Comparison of ENCODE assay signal across 8 cellular contexts in the genomic region with DNA sequence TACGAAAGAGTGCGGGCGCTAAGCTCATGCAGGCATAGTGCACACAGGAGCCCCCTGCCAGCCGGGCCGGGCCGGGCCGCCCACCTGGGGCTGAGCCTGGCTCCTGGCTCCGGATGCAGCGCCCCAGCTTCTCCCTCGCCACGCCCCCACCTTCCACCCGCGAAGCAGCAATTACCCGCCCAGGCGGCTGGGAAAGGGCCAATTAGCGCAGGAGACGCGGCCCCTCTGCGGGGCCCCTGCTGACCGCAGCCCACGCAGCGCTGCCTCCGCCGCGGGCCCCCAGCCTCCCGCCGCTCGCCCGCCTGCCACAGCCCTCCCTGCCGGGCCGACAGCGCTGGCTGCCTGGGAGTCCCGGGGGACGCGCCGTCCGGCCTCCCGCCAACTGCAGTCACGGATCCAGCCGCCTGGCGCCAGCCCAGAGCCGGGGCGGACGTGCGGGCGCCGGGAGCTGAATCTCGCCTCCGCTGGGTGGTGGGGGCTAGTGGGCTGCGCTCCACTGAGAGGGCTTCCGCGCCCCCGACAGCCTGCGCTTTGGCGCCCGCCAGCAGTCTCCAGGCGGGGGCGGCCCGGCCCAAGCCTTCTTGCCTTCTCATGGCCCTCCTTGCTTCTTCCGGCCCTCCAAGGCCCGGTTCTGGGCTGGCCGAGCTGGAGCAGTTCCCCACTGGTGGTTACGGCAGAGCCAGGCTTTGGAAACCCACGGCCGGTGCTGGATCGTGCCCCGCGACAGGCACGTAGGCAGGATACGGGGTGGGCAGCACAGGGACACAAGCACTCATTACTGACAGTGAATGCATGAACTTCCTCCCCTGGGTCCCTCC. TPM values are rescaled to one million over a fixed set of nuclear protein-coding genes. Genes with fewer than 3 reads are reported as not detected.
DNase-seq lines count a peak whose midpoint lies in the region; ATAC-seq and TF ChIP-seq lines count a peak whose summit lies in the region.

No MANE protein-coding gene starts in this region.

- H3K4me2 ChIP-seq in GM23248 (ENCODE audit: unreplicated experiment): peak overlapping the region; percentile 83

- H3K36me3 ChIP-seq in GM23248 (ENCODE audit: low read depth): no peaks in the 10 kb centered on the region

- H3K9me3 ChIP-seq in GM23248 (ENCODE audit: low read depth): no peaks in the 10 kb centered on the region

- no peak for DNase-seq in CD14-positive monocyte (ENCODE audit: low spot score)
- DNase-seq in GM23248: peak; percentile 84
- DNase-seq in NOMO-1 treated with DMSO at 0.1 percent for 48 hours (lab: John Stamatoyannopoulos, UW; ENCODE audit: unreplicated experiment): peak; percentile 18
- peak; percentile 83 for DNase-seq in activated T-helper 1 cell treated with anti-CD3 and anti-CD28 coated beads, Interleukin-12 subunit alpha, Interleukin-12 subunit beta, Interleukin-2, Interleukin-4 antibody, amounts not matched to agents 30 ng/mL and 10 ng/mL and 1 ng/mL, durations not matched to agents 14 hours and 24 hours and 36 hours (ENCODE audit: low spot score)
- DNase-seq in fibroblast of peridontal ligament (ENCODE audit: extremely low read depth): peak; percentile 56
- peak; percentile 47 for DNase-seq in natural killer cell
- peak; percentile 74 for DNase-seq in stimulated activated naive CD4-positive, alpha-beta T cell treated with Interleukin-2 at 50 U/mL for 16 hours (lab: John Stamatoyannopoulos, UW)

- in situ Hi-C loops in GM23248 (cut with MboI): no loop called here

- peaks cover 45 to 54% (median 49%) of the 10 kb centered on the region in 3 donors for H3K27me3 Mint-ChIP-seq in CD14-positive monocyte (ENCODE audit: low read depth in 3 of 3)
- H3K27me3 Mint-ChIP-seq in activated T-helper 1 cell treated with anti-CD3 and anti-CD28 coated beads, Interleukin-12 subunit alpha, Interleukin-12 subunit beta, Interleukin-2, Interleukin-4 antibody, amounts not matched to agents 30 ng/mL and 10 ng/mL and 1 ng/mL, durations not matched to agents 14 hours and 24 hours and 36 hours (ENCODE audit: insufficient read depth): peaks cover 1% of the 10 kb centered on the region
- peaks cover 0 to 17% of the 10 kb centered on the region in 2 donors for H3K27me3 Mint-ChIP-seq in natural killer cell (ENCODE audit: low read depth in 2 of 2)

- peaks cover 10% of the 10 kb centered on the region for H3K4me1 Mint-ChIP-seq in CD14-positive monocyte
- peaks cover 48% of the 10 kb centered on the region for H3K4me1 Mint-ChIP-seq in activated T-helper 1 cell treated with anti-CD3 and anti-CD28 coated beads, Interleukin-12 subunit alpha, Interleukin-12 subunit beta, Interleukin-2, Interleukin-4 antibody, amounts not matched to agents 30 ng/mL and 10 ng/mL and 1 ng/mL, durations not matched to agents 14 hours and 24 hours and 36 hours (ENCODE audit: low read depth)
- peaks cover 0 to 3% of the 10 kb centered on the region in 2 donors for H3K4me1 Mint-ChIP-seq in natural killer cell

- H3K9ac ChIP-seq in GM23248: peak overlapping the region; percentile 65

- no peaks in the 10 kb centered on the region for H3K9me2 ChIP-seq in GM23248 (ENCODE audit: insufficient read depth)

- H3F3A ChIP-seq in GM23248 (ENCODE audit: insufficient read depth): peaks cover 8% of the 10 kb centered on the region; the same call in 1 of the 2 replicates

- no peaks in the 10 kb centered on the region for H3K79me2 ChIP-seq in GM23248 (ENCODE audit: insufficient read depth)

- H3K27ac Mint-ChIP-seq in CD14-positive monocyte (no peak overlapping the region), natural killer cell (no peak overlapping the region)
- peak overlapping the region; percentile 93 for H3K27ac Mint-ChIP-seq in activated T-helper 1 cell treated with anti-CD3 and anti-CD28 coated beads, Interleukin-12 subunit alpha, Interleukin-12 subunit beta, Interleukin-2, Interleukin-4 antibody, amounts not matched to agents 30 ng/mL and 10 ng/mL and 1 ng/mL, durations not matched to agents 14 hours and 24 hours and 36 hours

- H3K27me3 ChIP-seq in GM23248 (replicated peaks; ENCODE audit: insufficient read depth): no peaks in the 10 kb centered on the region

- H3K4me1 ChIP-seq in GM23248 (ENCODE audit: insufficient read depth): no peaks in the 10 kb centered on the region

- H2AFZ ChIP-seq in GM23248: peak overlapping the region; percentile 86

- H3K36me3 Mint-ChIP-seq in CD14-positive monocyte (peaks cover 0 to 3% of the 10 kb centered on the region in 2 donors), natural killer cell (no peaks in the 10 kb centered on the region)
- H3K36me3 Mint-ChIP-seq in activated T-helper 1 cell treated with anti-CD3 and anti-CD28 coated beads, Interleukin-12 subunit alpha, Interleukin-12 subunit beta, Interleukin-2, Interleukin-4 antibody, amounts not matched to agents 30 ng/mL and 10 ng/mL and 1 ng/mL, durations not matched to agents 14 hours and 24 hours and 36 hours (ENCODE audit: low read depth): peaks cover 9% of the 10 kb centered on the region

- intact Hi-C loops in CD14-positive monocyte (cut with micrococcal nuclease): no loop called here
- intact Hi-C loops in activated T-helper 1 cell treated with anti-CD3 and anti-CD28 coated beads, Interleukin-12 subunit alpha, Interleukin-12 subunit beta, Interleukin-2, Interleukin-4 antibody, amounts not matched to agents 30 ng/mL and 10 ng/mL and 1 ng/mL, durations not matched to agents 14 hours and 24 hours and 36 hours (cut with micrococcal nuclease): loop anchor here (1.0 kb wide), 4 partner anchors 13 to 60 kb away; no protein-coding TSS in a partner anchor
- intact Hi-C loops in natural killer cell (cut with micrococcal nuclease): loop anchor here (10.0 kb wide), 1 partner anchor 91 kb away; the partner anchor contains the start of gene PHAF1

- no peak overlapping the region for H3K27ac ChIP-seq in GM23248

- ATAC-seq in natural killer cell (peak; percentile 60 to 73 (median 72)), HG02973 (IDR thresholded peaks at IDR 0.05; ENCODE audit: unreplicated experiment) (no peak)

- H3K9me3 Mint-ChIP-seq in CD14-positive monocyte (peaks cover 0 to 7% (median 2%) of the 10 kb centered on the region in 7 donors), natural killer cell (no peaks in the 10 kb centered on the region)
- no peaks in the 10 kb centered on the region for H3K9me3 Mint-ChIP-seq in activated T-helper 1 cell treated with anti-CD3 and anti-CD28 coated beads, Interleukin-12 subunit alpha, Interleukin-12 subunit beta, Interleukin-2, Interleukin-4 antibody, amounts not matched to agents 30 ng/mL and 10 ng/mL and 1 ng/mL, durations not matched to agents 14 hours and 24 hours and 36 hours

- H3K4me3 Mint-ChIP-seq in CD14-positive monocyte (peak overlapping the region; percentile 76 to 90), natural killer cell (peak overlapping the region; percentile 82)
- peak overlapping the region; percentile 84 for H3K4me3 Mint-ChIP-seq in activated T-helper 1 cell treated with anti-CD3 and anti-CD28 coated beads, Interleukin-12 subunit alpha, Interleukin-12 subunit beta, Interleukin-2, Interleukin-4 antibody, amounts not matched to agents 30 ng/mL and 10 ng/mL and 1 ng/mL, durations not matched to agents 14 hours and 24 hours and 36 hours

- TF ChIP-seq CTCF in CD14-positive monocyte (IDR thresholded peaks at IDR 0.05): peak; percentile 41
- peak; percentile 23 for TF ChIP-seq CTCF in natural killer cell (IDR thresholded peaks at IDR 0.05)

- WGBS in GM23248 (ENCODE audit: low coverage in 1 of 2, low lambda C conversion rate in 2 of 2, missing lambda C conversion rate in 2 of 2), 2 experiments: 0 to 3% methylated on average over 49 to 59 of the region's 70 CpGs

- H4K20me1 ChIP-seq in GM23248 (ENCODE audit: insufficient read depth): no peaks in the 10 kb centered on the region

- peak overlapping the region; percentile 70 for H3K4me3 ChIP-seq in GM23248

RNA-seq across cellular contexts. Expression of gene CBFB, which starts 14.9 kb away (rescaled TPM):
- polyA plus RNA-seq in CD14-positive monocyte (10 to 100 TPM; 28.3 to 45.4 TPM), GM23248 (2016; fragmentation: Nextera tagmentation; extraction: Ambion mirVana) (52.3 and 56.1 TPM in 2 replicates)
- total RNA-seq in GM23248 (2014; rRNA removed; shearing (Covaris generic)): 53.3 and 63.2 TPM in 2 replicates
- 171 and 175 TPM in 2 replicates for total RNA-seq in activated T-helper 1 cell treated with anti-CD3 and anti-CD28 coated beads, Interleukin-12 subunit alpha, Interleukin-12 subunit beta, Interleukin-2, Interleukin-4 antibody, amounts not matched to agents 30 ng/mL and 10 ng/mL and 1 ng/mL, durations not matched to agents 14 hours and 24 hours and 36 hours
- 100 to 1,000 TPM in 1 of 3 donors, 10 to 100 TPM in 2; 96.1 to 102 (median 97.2) TPM for total RNA-seq in natural killer cell

RNA-seq across cellular contexts. Expression of gene CES4A, which starts 25.6 kb away (rescaled TPM):
- 1 to 10 TPM; 3.3 to 4.1 TPM for polyA plus RNA-seq in CD14-positive monocyte
- 4.6 and 5.0 TPM in 2 replicates for total RNA-seq in GM23248 (2014; rRNA removed; shearing (Covaris generic))
- polyA plus RNA-seq in GM23248 (2016; fragmentation: Nextera tagmentation; extraction: Ambion mirVana): 2.6 and 4.5 TPM in 2 replicates
- total RNA-seq in activated T-helper 1 cell treated with anti-CD3 and anti-CD28 coated beads, Interleukin-12 subunit alpha, Interleukin-12 subunit beta, Interleukin-2, Interleukin-4 antibody, amounts not matched to agents 30 ng/mL and 10 ng/mL and 1 ng/mL, durations not matched to agents 14 hours and 24 hours and 36 hours: 33.2 and 34.2 TPM in 2 replicates
- 1 to 10 TPM; 7.5 to 9.0 (median 8.8) TPM for total RNA-seq in natural killer cell

RNA-seq across cellular contexts. Expression of gene CES3, which starts 53.0 kb away (rescaled TPM):
- polyA plus RNA-seq in CD14-positive monocyte (not detected), GM23248 (2016; fragmentation: Nextera tagmentation; extraction: Ambion mirVana) (not detected in 2 replicates)
- total RNA-seq in GM23248 (2014; rRNA removed; shearing (Covaris generic)): not detected in 2 replicates
- 5.6 and 7.3 TPM in 2 replicates for total RNA-seq in activated T-helper 1 cell treated with anti-CD3 and anti-CD28 coated beads, Interleukin-12 subunit alpha, Interleukin-12 subunit beta, Interleukin-2, Interleukin-4 antibody, amounts not matched to agents 30 ng/mL and 10 ng/mL and 1 ng/mL, durations not matched to agents 14 hours and 24 hours and 36 hours
- under 1 TPM; 0.19 to 0.95 (median 0.27) TPM for total RNA-seq in natural killer cell

Comparison
In these comparisons a context has a peak if more than half of its experiments do, and no peak if none do; other contexts are left out.
1. intact Hi-C loops: an anchor here in activated T-helper 1 cell treated with anti-CD3 and anti-CD28 coated beads, Interleukin-12 subunit alpha, Interleukin-12 subunit beta, Interleukin-2, Interleukin-4 antibody, amounts not matched to agents 30 ng/mL and 10 ng/mL and 1 ng/mL, durations not matched to agents 14 hours and 24 hours and 36 hours (1.0 kb wide) and natural killer cell (10.0 kb wide); none called in CD14-positive monocyte.